Comparison of ENCODE assay signal across 8 cellular contexts in genomic region chr14:75125617-75126016, GRCh38. TPM values are rescaled to one million over a fixed set of nuclear protein-coding genes. Genes with fewer than 3 reads are reported as not detected.
DNase-seq lines count a peak whose midpoint lies in the region; ATAC-seq and TF ChIP-seq lines count a peak whose summit lies in the region.

No MANE protein-coding gene starts in this region.

- intact Hi-C loops in breast epithelium (cut with DNase I; ENCODE audit: low total_unique reads), result no loop called here

- H3K4me1 ChIP-seq in BLaER1 (peaks cover 32% of the 10 kb centered on the region), breast epithelium (peaks cover 0 to 18% of the 10 kb centered on the region in 2 donors)

- peaks cover 23% of the 10 kb centered on the region for H3K36me3 ChIP-seq in BLaER1
- H3K36me3 ChIP-seq in breast epithelium, result no peaks in the 10 kb centered on the region

- H3K9me3 ChIP-seq in BLaER1, result no peaks in the 10 kb centered on the region
- H3K9me3 ChIP-seq in breast epithelium, result no peaks in the 10 kb centered on the region

- peaks cover 0 to 8% of the 10 kb centered on the region in 2 donors for H3K36me3 Mint-ChIP-seq in naive B cell

- H3K4me1 Mint-ChIP-seq in naive B cell, result peaks cover 29 to 41% (median 38%) of the 10 kb centered on the region in 3 donors

- H3K4me2 ChIP-seq in BLaER1, result peak overlapping the region; percentile 92

- TF ChIP-seq CTCF in breast epithelium (IDR thresholded peaks at IDR 0.05), result no peak

- DNase-seq in LHCN-M2 (ENCODE audit: low read depth) (peak; percentile 60), breast epithelium (ENCODE audit: low spot score in 2 of 2) (no peak), naive B cell (no peak), amniotic stem cell (lab: John Stamatoyannopoulos, UW) (no peak), NCI-H1436 treated with DMSO at 0.1 percent for 48 hours (lab: John Stamatoyannopoulos, UW) (no peak), OCI-M1 (lab: John Stamatoyannopoulos, UW) (no peak)

- peak overlapping the region; percentile 88 for H3K9ac ChIP-seq in BLaER1

- peak overlapping the region; percentile 78 for H3K4me3 ChIP-seq in BLaER1
- H3K4me3 ChIP-seq in breast epithelium, result peak overlapping the region; percentile 63 to 98 (median 83)

- ATAC-seq in naive B cell (ENCODE audit: low read depth in 2 of 2) (no peak), HG02981 (IDR thresholded peaks at IDR 0.05; ENCODE audit: unreplicated experiment) (no peak)

- H3K27me3 ChIP-seq in BLaER1 (no peaks in the 10 kb centered on the region), breast epithelium (no peaks in the 10 kb centered on the region)

- no peaks in the 10 kb centered on the region for H3K27me3 Mint-ChIP-seq in naive B cell

- no peak for TF ChIP-seq POLR2A in breast epithelium (IDR thresholded peaks at IDR 0.05)

- H3K27ac ChIP-seq in BLaER1 (no peak overlapping the region), breast epithelium (no peak overlapping the region)

- H3K9me3 Mint-ChIP-seq in naive B cell, result no peaks in the 10 kb centered on the region

- peak overlapping the region in 7 of 8 donors; percentile 82 to 100 (median 97) for H3K4me3 Mint-ChIP-seq in naive B cell

- H4K20me1 ChIP-seq in BLaER1, result no peaks in the 10 kb centered on the region

- peak overlapping the region; percentile 93 to 99 (median 97) for H3K27ac Mint-ChIP-seq in naive B cell

RNA-seq across cellular contexts. Expression of gene NEK9, which starts 1.2 kb away (rescaled TPM):
- total RNA-seq in LHCN-M2 (2014; rRNA removed), result 37.9 and 38.7 TPM in 2 replicates
- 38.0 TPM for polyA plus RNA-seq in LHCN-M2 (2012)
- 10 to 100 TPM; 52.1 to 79.2 (median 71.8) TPM for total RNA-seq in breast epithelium
- 10 to 100 TPM in 5 of 6 donors, 1 to 10 TPM in 1; 9.4 to 22.7 (median 16.1) TPM for polyA plus RNA-seq in naive B cell (ENCODE audit: low read depth in 6 of 6)

RNA-seq across cellular contexts. Expression of gene TMED10, which starts 50.8 kb away (rescaled TPM):
- total RNA-seq in LHCN-M2 (2014; rRNA removed) (313 and 322 TPM in 2 replicates), breast epithelium (100 to 1,000 TPM; 263 to 443 (median 285) TPM)
- 217 TPM for polyA plus RNA-seq in LHCN-M2 (2012)
- polyA plus RNA-seq in naive B cell (ENCODE audit: low read depth in 6 of 6), result 100 to 1,000 TPM; 228 to 283 (median 252) TPM

RNA-seq across cellular contexts. Expression of gene ZC2HC1C, which starts 56.2 kb away (rescaled TPM):
- total RNA-seq in LHCN-M2 (2014; rRNA removed) (0.38 and 1.3 TPM in 2 replicates), breast epithelium (1 to 10 TPM in 2 of 3 donors, under 1 TPM in 1; 0.96 to 3.2 (median 2.6) TPM)
- polyA plus RNA-seq in LHCN-M2 (2012), result 0.55 TPM
- 1 to 10 TPM in 1 of 6 donors, under 1 TPM in 4, not detected in 1; 0.15 to 1.2 (median 0.48) TPM for polyA plus RNA-seq in naive B cell (ENCODE audit: low read depth in 6 of 6)
